In the genomic region with DNA sequence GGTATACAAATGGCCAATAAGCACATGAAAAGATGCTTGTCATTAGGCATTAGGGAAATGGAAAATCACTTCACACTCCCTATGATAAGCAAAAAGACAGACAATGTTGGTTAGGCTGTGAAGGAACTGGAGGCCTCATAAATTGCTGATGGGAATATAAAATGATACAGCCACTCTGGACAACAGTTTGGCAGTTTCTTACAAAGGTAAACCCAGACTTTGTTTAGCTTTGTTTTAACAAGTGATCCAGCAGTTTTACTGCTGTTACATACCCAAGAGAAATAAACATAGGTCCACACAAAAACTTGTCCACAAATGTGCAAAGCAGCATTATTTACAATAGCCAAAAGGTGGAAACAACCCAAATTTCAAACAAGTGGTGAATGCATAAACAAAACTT, we compare ENCODE assay signal across 18 cellular contexts.
"Had no signal": no experiment of that assay in that cellular context is flagged by ENCODE, and none has a peak within 500 bp of the region (broad histone marks: within the 10 kb centered on the region; RNA-seq: fewer than 3 reads in every experiment).

No MANE protein-coding gene starts in this region.

- H3K4me3 Mint-ChIP-seq: endodermal cell, type B pancreatic cell had no signal

- H3K4me3 ChIP-seq: coronary artery, hepatocyte, right atrium auricular region, suprapubic skin, thyroid gland had no signal

- H3K9me3 ChIP-seq: neutrophil, right atrium auricular region, suprapubic skin, thyroid gland had no signal

- H3K27ac Mint-ChIP-seq: endodermal cell, type B pancreatic cell had no signal

- ATAC-seq: foreskin keratinocyte; naive thymus-derived CD8-positive, alpha-beta T cell had no signal

- H3K9me3 Mint-ChIP-seq: endodermal cell; naive thymus-derived CD8-positive, alpha-beta T cell; type B pancreatic cell had no signal

- H3K27me3 Mint-ChIP-seq: naive thymus-derived CD8-positive, alpha-beta T cell; type B pancreatic cell had no signal

- H3K36me3 Mint-ChIP-seq: type B pancreatic cell had no signal

- H3K27me3 ChIP-seq: foreskin keratinocyte, hepatocyte, neutrophil, right atrium auricular region, suprapubic skin, thyroid gland had no signal

- H3K27ac ChIP-seq: coronary artery, foreskin keratinocyte, hepatocyte, neutrophil, right atrium auricular region, suprapubic skin, thyroid gland had no signal

- H3K36me3 ChIP-seq: neutrophil, right atrium auricular region, suprapubic skin, thyroid gland had no signal

- DNase-seq: effector CD4-positive, alpha-beta T cell; endodermal cell; erythroblast; foreskin keratinocyte; head of caudate nucleus; mammary epithelial cell; naive thymus-derived CD8-positive, alpha-beta T cell; posterior cingulate gyrus; small intestine; stimulated activated CD4-positive, alpha-beta T cell treated with anti-CD3 and anti-CD28 coated beads, Interleukin-12 subunit alpha, Interleukin-12 subunit beta, amount 100 ng/mL, for 4 hours; stimulated activated naive CD4-positive, alpha-beta T cell treated with Interleukin-2 at 50 U/mL for 16 hours had no signal
